14 cellular contexts compared by ENCODE assay signal in genomic region chr7:144217200-144217599, GRCh38. TPM values are rescaled to one million over a fixed set of nuclear protein-coding genes. Genes with fewer than 3 reads are reported as not detected.
DNase-seq lines count a peak whose midpoint lies in the region; ATAC-seq, FAIRE-seq and TF ChIP-seq lines count a peak whose summit lies in the region.
"Not testable (repeated sequence)": the region's sequence is repeated elsewhere in the genome, so short reads cannot be mapped to it uniquely, and the experiment has no call there.
"Had no signal": no experiment of that assay in that cellular context is flagged by ENCODE, and none has a peak within 500 bp of the region (broad histone marks: within the 10 kb centered on the region; RNA-seq: fewer than 3 reads in every experiment).

No MANE protein-coding gene starts in this region.

- not testable (repeated sequence) for H3K9me3 ChIP-seq in gastroesophageal sphincter; lower lobe of right lung; aorta (ENCODE audit: control insufficient read depth, low read length)

- not testable (repeated sequence) for H3K27ac ChIP-seq in gastroesophageal sphincter; lower lobe of right lung; aorta (ENCODE audit: low read depth in 1 of 2, low read length in 2 of 2)

- not testable (repeated sequence) for H3K36me3 Mint-ChIP-seq in activated CD4-positive, alpha-beta T cell treated with anti-CD3 and anti-CD28 coated beads, Interleukin-2, amount 10 ng/mL, durations not matched to agents 24 days and 14 days (ENCODE audit: low read depth); stimulated activated memory B cell treated with anti-CD40 and anti-IgM and Interleukin-4, amounts not matched to agents 10 μg/mL and 1 μg/mL and 100 μg/mL, for 72 hours

- H3K4me1 ChIP-seq in gastroesophageal sphincter; lower lobe of right lung; aorta (ENCODE audit: control insufficient read depth in 1 of 2, insufficient read depth in 2 of 2, low read length in 2 of 2): not testable (repeated sequence)

- H3K27ac Mint-ChIP-seq in activated CD4-positive, alpha-beta T cell treated with anti-CD3 and anti-CD28 coated beads, Interleukin-2, amount 10 ng/mL, durations not matched to agents 24 days and 14 days; stimulated activated memory B cell treated with anti-CD40 and anti-IgM and Interleukin-4, amounts not matched to agents 10 μg/mL and 1 μg/mL and 100 μg/mL, for 72 hours: not testable (repeated sequence)

- not testable (repeated sequence) for H3K4me1 Mint-ChIP-seq in activated CD4-positive, alpha-beta T cell treated with anti-CD3 and anti-CD28 coated beads, Interleukin-2, amount 10 ng/mL, durations not matched to agents 24 days and 14 days; stimulated activated memory B cell treated with anti-CD40 and anti-IgM and Interleukin-4, amounts not matched to agents 10 μg/mL and 1 μg/mL and 100 μg/mL, for 72 hours

- not testable (repeated sequence) for H3K27me3 ChIP-seq in gastroesophageal sphincter; lower lobe of right lung (ENCODE audit: low read depth); aorta (ENCODE audit: control insufficient read depth in 1 of 2, insufficient read depth in 2 of 2, low read length in 1 of 2)

- H3K4me3 ChIP-seq in gastroesophageal sphincter; lower lobe of right lung; aorta (ENCODE audit: low read length in 2 of 2): not testable (repeated sequence)

- not testable (repeated sequence) for H3K4me3 Mint-ChIP-seq in activated CD4-positive, alpha-beta T cell treated with anti-CD3 and anti-CD28 coated beads, Interleukin-2, amount 10 ng/mL, durations not matched to agents 24 days and 14 days; stimulated activated memory B cell treated with anti-CD40 and anti-IgM and Interleukin-4, amounts not matched to agents 10 μg/mL and 1 μg/mL and 100 μg/mL, for 72 hours

- not testable (repeated sequence) for DNase-seq in GM12891 (ENCODE audit: insufficient read length, low spot score); lower lobe of right lung; aorta
- DNase-seq in activated CD4-positive, alpha-beta T cell treated with anti-CD3 and anti-CD28 coated beads, Interleukin-2, amount 10 ng/mL, durations not matched to agents 24 days and 14 days, result peak; percentile 33

- not testable (repeated sequence) for H3K27me3 Mint-ChIP-seq in activated CD4-positive, alpha-beta T cell treated with anti-CD3 and anti-CD28 coated beads, Interleukin-2, amount 10 ng/mL, durations not matched to agents 24 days and 14 days; stimulated activated memory B cell treated with anti-CD40 and anti-IgM and Interleukin-4, amounts not matched to agents 10 μg/mL and 1 μg/mL and 100 μg/mL, for 72 hours

- TF ChIP-seq POLR2A in GM12891 (IDR thresholded peaks at IDR 0.05; ENCODE audit: low read depth, low read length); gastroesophageal sphincter (IDR thresholded peaks at IDR 0.05): not testable (repeated sequence)

- H3K9me3 Mint-ChIP-seq in activated CD4-positive, alpha-beta T cell treated with anti-CD3 and anti-CD28 coated beads, Interleukin-2, amount 10 ng/mL, durations not matched to agents 24 days and 14 days; stimulated activated memory B cell treated with anti-CD40 and anti-IgM and Interleukin-4, amounts not matched to agents 10 μg/mL and 1 μg/mL and 100 μg/mL, for 72 hours: not testable (repeated sequence)

- not testable (repeated sequence) for TF ChIP-seq CTCF in gastroesophageal sphincter (IDR thresholded peaks at IDR 0.05); lower lobe of right lung (IDR thresholded peaks at IDR 0.05)

- intact Hi-C loops in activated CD4-positive, alpha-beta T cell treated with anti-CD3 and anti-CD28 coated beads, Interleukin-2, amount 10 ng/mL, durations not matched to agents 24 days and 14 days (cut with micrococcal nuclease); lower lobe of right lung (cut with DNase I); aorta (cut with DNase I): not testable (repeated sequence)

- not testable (repeated sequence) for H3K36me3 ChIP-seq in gastroesophageal sphincter; lower lobe of right lung; aorta (ENCODE audit: control insufficient read depth in 1 of 2, insufficient read depth in 2 of 2, low read length in 1 of 2)

- peak; percentile 85 for FAIRE-seq in GM12891 (lab: Jason Lieb, UNC)

- ATAC-seq in gastroesophageal sphincter (peak; percentile 29), lower lobe of right lung (peak; percentile 28 to 40), aorta (ENCODE audit: low FRiP score) (peak; percentile 31)
- ATAC-seq in stimulated activated memory B cell treated with anti-CD40 and anti-IgM and Interleukin-4, amounts not matched to agents 10 μg/mL and 1 μg/mL and 100 μg/mL, for 72 hours, result peak; percentile 35

- TF ChIP-seq EP300 in gastroesophageal sphincter (IDR thresholded peaks at IDR 0.05), result not testable (repeated sequence)

RNA-seq across cellular contexts. Expression of gene ARHGEF35, which starts 21.6 kb away (rescaled TPM):
- polyA plus RNA-seq in GM12891 (2012; ENCODE audit: low read depth, missing spikeins), result 4.6 TPM
- 2.8 and 3.5 TPM in 2 replicates for total RNA-seq in activated CD4-positive, alpha-beta T cell treated with anti-CD3 and anti-CD28 coated beads, Interleukin-2, amount 10 ng/mL, durations not matched to agents 24 days and 14 days
- total RNA-seq in gastroesophageal sphincter, result 1 to 10 TPM in 3 of 4 donors, under 1 TPM in 1; 0.54 to 4.5 (median 2.3) TPM
- 10.3 TPM for total RNA-seq in lower lobe of right lung
- 1 to 10 TPM; 4.6 to 9.8 TPM for total RNA-seq in aorta
- polyA plus RNA-seq in aorta, result 10 to 100 TPM in 1 of 2 donors, 1 to 10 TPM in 1; 4.7 to 11.3 TPM
- total RNA-seq: A172 had no signal

RNA-seq across cellular contexts. Expression of gene OR2A42, which starts 22.2 kb away (rescaled TPM):
- 0.10 TPM for polyA plus RNA-seq in GM12891 (2012; ENCODE audit: low read depth, missing spikeins)
- total RNA-seq in activated CD4-positive, alpha-beta T cell treated with anti-CD3 and anti-CD28 coated beads, Interleukin-2, amount 10 ng/mL, durations not matched to agents 24 days and 14 days, result not detected in 2 replicates
- total RNA-seq in gastroesophageal sphincter (under 1 TPM in 2 of 4 donors, not detected in 2; 0.16 to 0.39 TPM), lower lobe of right lung (not detected), aorta (1 to 10 TPM in 1 of 2 donors, not detected in 1; 1.3 TPM)
- polyA plus RNA-seq in aorta, result under 1 TPM; 0.03 to 0.50 TPM
- total RNA-seq: A172; Caco-2; Calu3; CD4-positive, alpha-beta T cell; CD8-positive, alpha-beta T cell had no signal
- polyA plus RNA-seq: A549, BJ had no signal

RNA-seq across cellular contexts. Expression of gene CTAGE4, which starts 33.9 kb away (rescaled TPM):
- polyA plus RNA-seq in GM12891 (2012; ENCODE audit: low read depth, missing spikeins), result 1.7 TPM
- total RNA-seq in activated CD4-positive, alpha-beta T cell treated with anti-CD3 and anti-CD28 coated beads, Interleukin-2, amount 10 ng/mL, durations not matched to agents 24 days and 14 days, result 0.56 and 1.1 TPM in 2 replicates
- total RNA-seq in gastroesophageal sphincter, result 1 to 10 TPM in 2 of 4 donors, under 1 TPM in 1, not detected in 1; 0.27 to 1.7 (median 1.1) TPM
- 8.5 TPM for total RNA-seq in lower lobe of right lung
- total RNA-seq in aorta, result 1 to 10 TPM in 1 of 2 donors, not detected in 1; 4.3 TPM
- polyA plus RNA-seq in aorta, result 1 to 10 TPM; 1.5 to 2.0 TPM
- total RNA-seq: A172, B cell, Caco-2 had no signal

RNA-seq across cellular contexts. Expression of gene OR2A7, which starts 47.4 kb away (rescaled TPM):
- polyA plus RNA-seq in GM12891 (2012; ENCODE audit: low read depth, missing spikeins), result 0.51 TPM
- 2.0 and 2.1 TPM in 2 replicates for total RNA-seq in activated CD4-positive, alpha-beta T cell treated with anti-CD3 and anti-CD28 coated beads, Interleukin-2, amount 10 ng/mL, durations not matched to agents 24 days and 14 days
- total RNA-seq in gastroesophageal sphincter (1 to 10 TPM in 3 of 4 donors, under 1 TPM in 1; 0.47 to 1.9 (median 1.3) TPM), lower lobe of right lung (12.1 TPM), aorta (1 to 10 TPM; 1.5 to 4.7 TPM)
- under 1 TPM in 1 of 2 donors, not detected in 1; 0.67 TPM for polyA plus RNA-seq in aorta
- total RNA-seq: A172 had no signal
- polyA plus RNA-seq: A549 had no signal

RNA-seq across cellular contexts. Expression of gene CTAGE8, which starts 51.9 kb away (rescaled TPM):
- polyA plus RNA-seq in GM12891 (2012; ENCODE audit: low read depth, missing spikeins), result 0.31 TPM
- total RNA-seq in activated CD4-positive, alpha-beta T cell treated with anti-CD3 and anti-CD28 coated beads, Interleukin-2, amount 10 ng/mL, durations not matched to agents 24 days and 14 days, result 0.99 and 2.0 TPM in 2 replicates
- total RNA-seq in gastroesophageal sphincter (1 to 10 TPM in 1 of 4 donors, under 1 TPM in 1, not detected in 2; 0.94 to 2.2 TPM), lower lobe of right lung (4.2 TPM), aorta (1 to 10 TPM in 1 of 2 donors, under 1 TPM in 1; 0.21 to 1.2 TPM)
- polyA plus RNA-seq in aorta, result not detected
- total RNA-seq: A172 had no signal
